In the genomic region with DNA sequence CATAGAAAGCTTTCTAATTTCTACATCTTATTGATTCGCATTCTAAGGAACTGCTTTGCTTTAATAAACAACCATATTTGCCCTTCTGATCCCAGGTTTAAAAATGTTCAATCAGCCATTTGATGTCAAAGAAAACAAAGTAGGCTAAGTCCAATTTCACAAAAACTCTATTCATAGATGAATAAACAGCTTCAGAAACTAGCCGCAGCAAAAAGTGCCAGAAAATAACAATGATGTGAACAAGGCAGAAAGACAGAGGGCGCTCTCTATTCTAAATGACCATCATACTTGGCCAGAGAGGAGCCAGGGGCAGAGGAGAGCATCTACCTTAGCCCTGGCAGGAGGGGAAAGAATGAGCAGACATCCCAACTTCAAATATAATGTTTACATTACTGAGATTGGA, we compare ENCODE assay signal across 10 cellular contexts. TPM values are rescaled to one million over a fixed set of nuclear protein-coding genes. Genes with fewer than 3 reads are reported as not detected.
DNase-seq lines count a peak whose midpoint lies in the region; ATAC-seq, FAIRE-seq and TF ChIP-seq lines count a peak whose summit lies in the region.
"Had no signal": no experiment of that assay in that cellular context is flagged by ENCODE, and none has a peak within 500 bp of the region (broad histone marks: within the 10 kb centered on the region; RNA-seq: fewer than 3 reads in every experiment).

No MANE protein-coding gene starts in this region.

- WGBS in esophagus squamous epithelium, 2 donors, result 54 to 62% methylated on average over 3 of the region's 3 CpGs
- WGBS in pancreas, 2 donors, result 32 to 39% methylated on average over 3 of the region's 3 CpGs
- WGBS in adrenal gland, 4 donors, result 67 to 83% (median 70%) methylated on average over 3 of the region's 3 CpGs
- WGBS in upper lobe of left lung, 2 donors, result 71 to 82% methylated on average over 3 of the region's 3 CpGs

- no peaks in the 10 kb centered on the region for H3K9me3 ChIP-seq in esophagus squamous epithelium
- H3K9me3 ChIP-seq in pancreas, result no peaks in the 10 kb centered on the region
- no peaks in the 10 kb centered on the region for H3K9me3 ChIP-seq in adrenal gland (replicated peaks in 1 of 3)
- H3K9me3 ChIP-seq in upper lobe of left lung, result no peaks in the 10 kb centered on the region

- H3K27me3 ChIP-seq in esophagus squamous epithelium, result no peaks in the 10 kb centered on the region
- H3K27me3 ChIP-seq in pancreas, result no peaks in the 10 kb centered on the region
- H3K27me3 ChIP-seq in adrenal gland, result no peaks in the 10 kb centered on the region
- H3K27me3 ChIP-seq in upper lobe of left lung, result no peaks in the 10 kb centered on the region

- DNase-seq in OCI-M1 (lab: John Stamatoyannopoulos, UW) (peak; percentile 75), esophagus squamous epithelium (lab: John Stamatoyannopoulos, UW) (no peak), pancreas (no peak), adrenal gland (no peak), upper lobe of left lung (no peak)
- DNase-seq: activated gamma-delta T cell treated with Interleukin-2 at 50 U/mL for 16 hours; stimulated activated CD4-positive, alpha-beta T cell treated with anti-CD3 and anti-CD28 coated beads, Interleukin-4, amount 100 ng/mL, for 24 hours had no signal

- TF ChIP-seq EP300 in upper lobe of left lung (IDR thresholded peaks at IDR 0.05), result no peak

- TF ChIP-seq CTCF in GM12873 (IDR thresholded peaks at IDR 0.05; ENCODE audit: insufficient read depth, low read depth, low read length, missing control alignments) (peak; percentile 10), esophagus squamous epithelium (IDR thresholded peaks at IDR 0.05) (peak in 5 of 6 experiments; percentile 10 to 36 (median 30)), pancreas (IDR thresholded peaks at IDR 0.05) (peak in 3 of 4 donors; percentile 14 to 31 (median 21)), adrenal gland (IDR thresholded peaks at IDR 0.05) (peak in 3 of 6 experiments; percentile 15 to 26 (median 17)), upper lobe of left lung (IDR thresholded peaks at IDR 0.05) (peak in 3 of 6 experiments; percentile 15 to 35 (median 28))

- H3K36me3 ChIP-seq in esophagus squamous epithelium (peaks cover 0 to 6% (median 0%) of the 10 kb centered on the region in 3 donors), pancreas (no peaks in the 10 kb centered on the region), adrenal gland (replicated peaks in 1 of 2) (no peaks in the 10 kb centered on the region), upper lobe of left lung (no peaks in the 10 kb centered on the region)

- H3K4me3 ChIP-seq in esophagus squamous epithelium (no peak overlapping the region), pancreas (no peak overlapping the region), adrenal gland (no peak overlapping the region), upper lobe of left lung (no peak overlapping the region)

- FAIRE-seq in pancreas (lab: Jason Lieb, UNC), result no peak

- TF ChIP-seq POLR2A in esophagus squamous epithelium (IDR thresholded peaks at IDR 0.05) (no peak), adrenal gland (IDR thresholded peaks at IDR 0.05) (no peak), upper lobe of left lung (IDR thresholded peaks at IDR 0.05) (no peak)

- ATAC-seq in pancreas (peak; percentile 32 to 81 (median 71)), HG03175 (IDR thresholded peaks at IDR 0.05; ENCODE audit: unreplicated experiment) (no peak), upper lobe of left lung (ENCODE audit: low FRiP score in 2 of 2) (no peak), HG03135 (IDR thresholded peaks at IDR 0.05; ENCODE audit: unreplicated experiment) (no peak)

- H3K27ac ChIP-seq in esophagus squamous epithelium (peak overlapping the region in 2 of 4 donors; percentile 11 to 48), pancreas (peak overlapping the region in 1 of 4 donors; percentile 0), adrenal gland (no peak overlapping the region), upper lobe of left lung (no peak overlapping the region)

- intact Hi-C loops in esophagus squamous epithelium (cut with DNase I), result no loop called here
- intact Hi-C loops in pancreas (cut with DNase I), result loop anchor here in 1 of 3 donors (10.0 kb wide), 1 partner anchor 114 kb away; no protein-coding TSS in a partner anchor
- intact Hi-C loops in adrenal gland (cut with DNase I), result no loop called here

- H3K4me1 ChIP-seq in esophagus squamous epithelium (peaks cover 0 to 25% (median 0%) of the 10 kb centered on the region in 3 donors), pancreas (peaks cover 0 to 22% (median 0%) of the 10 kb centered on the region in 3 donors), adrenal gland (replicated peaks in 1 of 2) (no peaks in the 10 kb centered on the region), upper lobe of left lung (peaks cover 0 to 4% (median 0%) of the 10 kb centered on the region in 4 donors)

RNA-seq across cellular contexts. Expression of gene CNKSR3, which starts 9.7 kb away (rescaled TPM):
- 10 to 100 TPM; 10.2 to 18.8 (median 13.8) TPM for total RNA-seq in esophagus squamous epithelium
- 10 to 100 TPM; 14.3 to 24.2 (median 18.6) TPM for total RNA-seq in pancreas
- polyA plus RNA-seq in pancreas, result 10 to 100 TPM in 1 of 2 donors, 1 to 10 TPM in 1; 7.6 to 21.3 TPM
- 1 to 10 TPM; 1.3 to 7.0 (median 2.1) TPM for total RNA-seq in adrenal gland
- polyA plus RNA-seq in adrenal gland, result 1 to 10 TPM; 1.1 to 5.3 (median 2.8) TPM
- 10 to 100 TPM in 2 of 6 donors, 1 to 10 TPM in 4; 2.1 to 14.3 (median 7.5) TPM for total RNA-seq in upper lobe of left lung

Comparison
In these comparisons a context has a peak if more than half of its experiments do, and no peak if none do; other contexts are left out.
1. ATAC-seq: peak in pancreas (4 of 4); none in HG03175 (single experiment), upper lobe of left lung (0 of 2) and HG03135 (single experiment).